Comparison of ENCODE assay signal across 20 cellular contexts in the genomic region with DNA sequence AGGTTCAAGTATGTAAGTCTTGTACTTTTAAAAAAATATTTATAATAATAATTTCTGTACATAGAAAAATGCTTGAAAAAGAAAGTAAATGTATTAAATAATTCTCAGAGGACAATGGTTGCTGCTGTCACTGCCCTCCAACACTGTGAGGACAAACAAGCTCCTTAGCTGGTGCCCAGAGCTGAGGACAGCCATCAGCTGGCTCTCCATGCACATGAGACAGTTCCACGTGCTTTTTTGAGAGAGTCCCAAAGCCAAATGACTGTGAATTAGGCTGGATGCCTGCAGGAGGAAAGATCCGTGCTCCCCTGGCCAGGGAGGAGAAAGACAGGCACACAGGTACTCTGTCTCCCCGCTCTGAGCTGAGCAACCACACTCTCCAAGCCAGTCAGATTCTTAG.
A peak's percentile ranks its signal among the peaks of the same experiment; 100 is the strongest.
DNase-seq lines count a peak whose midpoint lies in the region; ATAC-seq and TF ChIP-seq lines count a peak whose summit lies in the region.
"Had no signal": no experiment of that assay in that cellular context is flagged by ENCODE, and none has a peak within 500 bp of the region (broad histone marks: within the 10 kb centered on the region; RNA-seq: fewer than 3 reads in every experiment).

No MANE protein-coding gene starts in this region.

- no peak for TF ChIP-seq CTCF in right atrium auricular region (IDR thresholded peaks at IDR 0.05)
- no peak for TF ChIP-seq CTCF in heart right ventricle (IDR thresholded peaks at IDR 0.05)
- TF ChIP-seq CTCF in left ventricle myocardium inferior (IDR thresholded peaks at IDR 0.05; ENCODE audit: borderline replicate concordance) = no peak

- H3K27me3 ChIP-seq in right atrium auricular region (no peaks in the 10 kb centered on the region), heart right ventricle (no peaks in the 10 kb centered on the region), left ventricle myocardium inferior (ENCODE audit: low read depth) (no peaks in the 10 kb centered on the region)
- H3K27me3 ChIP-seq: BLaER1 had no signal

- peak; percentile 91 for ATAC-seq in Right ventricle myocardium superior (ENCODE audit: poor library complexity)
- ATAC-seq in heart right ventricle = peak; percentile 58 to 95 (median 70)
- no peak for ATAC-seq in left cardiac atrium
- ATAC-seq: CD8-positive, alpha-beta T cell; GM12878 had no signal

- 57 to 60% methylated on average over 3 of the region's 3 CpGs for WGBS in heart right ventricle, 2 donors

- intact Hi-C loops in Right ventricle myocardium superior (cut with DNase I) = no loop called here
- intact Hi-C loops in heart right ventricle (cut with DNase I) = loop anchor here in 8 of 10 donors (5.0 to 10.0 kb wide), 7 partner anchors 112 to 860 kb away; a partner anchor contains a TSS
- intact Hi-C loops in left cardiac atrium (cut with DNase I) = no loop called here
- intact Hi-C loops in left ventricle myocardium inferior (cut with micrococcal nuclease) = loop anchor here (10.0 kb wide), 2 partner anchors 110 to 530 kb away; a partner anchor contains a TSS

- H3K4me3 ChIP-seq in right atrium auricular region (no peak overlapping the region), heart right ventricle (no peak overlapping the region), left ventricle myocardium inferior (no peak overlapping the region)
- H3K4me3 ChIP-seq: BLaER1, GM12878 had no signal

- H3K36me3 ChIP-seq in right atrium auricular region (no peaks in the 10 kb centered on the region), heart right ventricle (no peaks in the 10 kb centered on the region), left ventricle myocardium inferior (no peaks in the 10 kb centered on the region)
- H3K36me3 ChIP-seq: BE2C, BLaER1 had no signal

- no peak overlapping the region for H3K27ac ChIP-seq in right atrium auricular region
- H3K27ac ChIP-seq in heart right ventricle = no peak overlapping the region
- no peak overlapping the region for H3K27ac ChIP-seq in left ventricle myocardium inferior (replicated peaks)
- H3K27ac ChIP-seq: BLaER1 had no signal

- DNase-seq in Right ventricle myocardium superior = no peak
- no peak for DNase-seq in right atrium auricular region (ENCODE audit: low spot score)
- DNase-seq in heart right ventricle = peak in 1 of 2 donors; percentile 10
- no peak for DNase-seq in left cardiac atrium
- peak; percentile 18 for DNase-seq in left ventricle myocardium inferior
- no peak for DNase-seq in DMS79 (lab: John Stamatoyannopoulos, UW)
- no peak for DNase-seq in cortex of kidney (lab: John Stamatoyannopoulos, UW)
- DNase-seq: 8988T; ACHN; BE2C; C1 segment of cervical spinal cord; Caco-2; Calu3; CD4-positive, alpha-beta T cell; CD8-positive, alpha-beta T cell; DND-41; EL; GDM1 had no signal

- H3K9me3 ChIP-seq in right atrium auricular region = no peaks in the 10 kb centered on the region
- no peaks in the 10 kb centered on the region for H3K9me3 ChIP-seq in heart right ventricle
- H3K9me3 ChIP-seq in left ventricle myocardium inferior (replicated peaks) = no peaks in the 10 kb centered on the region
- H3K9me3 ChIP-seq: BE2C, BLaER1, Caco-2 had no signal

- H3K4me1 ChIP-seq in right atrium auricular region = no peaks in the 10 kb centered on the region
- no peaks in the 10 kb centered on the region for H3K4me1 ChIP-seq in heart right ventricle
- no peaks in the 10 kb centered on the region for H3K4me1 ChIP-seq in left ventricle myocardium inferior
- H3K4me1 ChIP-seq: BE2C, BLaER1 had no signal

Comparison
In these comparisons a context has a peak if more than half of its experiments do, and no peak if none do; other contexts are left out.
1. ATAC-seq: peak in Right ventricle myocardium superior (single experiment) and heart right ventricle (8 of 8); none in left cardiac atrium (0 of 2).
2. intact Hi-C loops: an anchor here in heart right ventricle (5.0 to 10.0 kb wide) and left ventricle myocardium inferior (10.0 kb wide); none called in Right ventricle myocardium superior and left cardiac atrium.